ENCODE assay signal across 9 cellular contexts in genomic region chr19:42313096-42313839, GRCh38. TPM values are rescaled to one million over a fixed set of nuclear protein-coding genes. Genes with fewer than 3 reads are reported as not detected.
DNase-seq lines count a peak whose midpoint lies in the region; ATAC-seq and TF ChIP-seq lines count a peak whose summit lies in the region.
"Had no signal": no experiment of that assay in that cellular context is flagged by ENCODE, and none has a peak within 500 bp of the region (broad histone marks: within the 10 kb centered on the region; RNA-seq: fewer than 3 reads in every experiment).

Gene TMEM145 (plus strand): TSS chr19:42313309. CDS start chr19:42313377, 68 bp downstream.

- CTCF ChIA-PET in activated CD8-positive, alpha-beta T cell treated with anti-CD3 and anti-CD28 coated beads for 36 hours (lab: Charles Lee): interaction anchor here (0.8 to 1.5 kb wide), 3 partner anchors 8 to 180 kb away, joined by 3 read pairs; no protein-coding TSS in a partner anchor

- TF ChIP-seq CTCF in activated CD8-positive, alpha-beta T cell treated with anti-CD3 and anti-CD28 coated beads for 36 hours (IDR thresholded peaks at IDR 0.05): no peak
- TF ChIP-seq CTCF in mucosa of descending colon (IDR thresholded peaks at IDR 0.05): no peak
- TF ChIP-seq CTCF in upper lobe of left lung (IDR thresholded peaks at IDR 0.05): peak in 1 of 6 experiments; percentile 19

- no peak within 1 kb of the TSS for H3K27ac Mint-ChIP-seq in activated CD8-positive, alpha-beta T cell treated with anti-CD3 and anti-CD28 coated beads for 36 hours

- no peak for TF ChIP-seq EP300 in upper lobe of left lung (IDR thresholded peaks at IDR 0.05)

- H3K9me3 Mint-ChIP-seq in activated CD8-positive, alpha-beta T cell treated with anti-CD3 and anti-CD28 coated beads for 36 hours: no peaks in the 10 kb centered on the region

- DNase-seq in Right ventricle myocardium inferior (ENCODE audit: missing footprints): peak; percentile 55
- DNase-seq in cardiac septum (ENCODE audit: low spot score): no peak
- peak; percentile 39 to 59 for DNase-seq in NCI-H1930 (lab: John Stamatoyannopoulos, UW)
- peak; percentile 69 for DNase-seq in activated CD8-positive, alpha-beta T cell treated with anti-CD3 and anti-CD28 coated beads for 36 hours
- DNase-seq in mucosa of descending colon: peak in 1 of 3 donors; percentile 66
- DNase-seq in upper lobe of left lung: peak in 1 of 2 donors; percentile 90

- H3K4me1 ChIP-seq in mucosa of descending colon (ENCODE audit: low read depth) (peaks cover 10% of the 10 kb centered on the region), upper lobe of left lung (peaks cover 11 to 23% (median 20%) of the 10 kb centered on the region in 4 donors)

- peak within 1 kb of the TSS; percentile 68 for H3K4me3 Mint-ChIP-seq in activated CD8-positive, alpha-beta T cell treated with anti-CD3 and anti-CD28 coated beads for 36 hours

- H3K36me3 ChIP-seq in mucosa of descending colon (ENCODE audit: low read depth): no peaks in the 10 kb centered on the region
- no peaks in the 10 kb centered on the region for H3K36me3 ChIP-seq in upper lobe of left lung
- H3K36me3 ChIP-seq: neutrophil had no signal

- H3K27me3 ChIP-seq in upper lobe of left lung: peaks cover 0 to 25% (median 7%) of the 10 kb centered on the region in 4 donors

- no peaks in the 10 kb centered on the region for H3K9me3 ChIP-seq in mucosa of descending colon
- H3K9me3 ChIP-seq in upper lobe of left lung: no peaks in the 10 kb centered on the region
- H3K9me3 ChIP-seq: neutrophil had no signal

- peaks cover 35% of the 10 kb centered on the region for H3K27me3 Mint-ChIP-seq in activated CD8-positive, alpha-beta T cell treated with anti-CD3 and anti-CD28 coated beads for 36 hours

- TF ChIP-seq POLR2A in upper lobe of left lung (IDR thresholded peaks at IDR 0.05): no peak

- H3K27ac ChIP-seq in upper lobe of left lung: no peak within 1 kb of the TSS
- H3K27ac ChIP-seq: neutrophil had no signal

- ATAC-seq in Right ventricle myocardium inferior (peak; percentile 77), esophagus mucosa (peak; percentile 40), mucosa of descending colon (peak; percentile 83), upper lobe of left lung (ENCODE audit: low FRiP score in 2 of 2) (peak; percentile 52 to 60), GM19455 (IDR thresholded peaks at IDR 0.05; ENCODE audit: unreplicated experiment) (no peak)
- ATAC-seq in activated CD8-positive, alpha-beta T cell treated with anti-CD3 and anti-CD28 coated beads for 36 hours: peak; percentile 79

- POLR2A ChIA-PET in activated CD8-positive, alpha-beta T cell treated with anti-CD3 and anti-CD28 coated beads for 36 hours (lab: Charles Lee): interaction anchor here (1.6 kb wide), 1 partner anchor 11 kb away, joined by 5 read pairs; the partner anchor contains the start of genes PAFAH1B3 and PRR19

- H3K4me1 Mint-ChIP-seq in activated CD8-positive, alpha-beta T cell treated with anti-CD3 and anti-CD28 coated beads for 36 hours (ENCODE audit: low read depth): peaks cover 21% of the 10 kb centered on the region

- H3K36me3 Mint-ChIP-seq in activated CD8-positive, alpha-beta T cell treated with anti-CD3 and anti-CD28 coated beads for 36 hours (ENCODE audit: low read depth): no peaks in the 10 kb centered on the region

- intact Hi-C loops in Right ventricle myocardium inferior (cut with DNase I): no loop called here
- intact Hi-C loops in cardiac septum (cut with DNase I): no loop called here
- intact Hi-C loops in activated CD8-positive, alpha-beta T cell treated with anti-CD3 and anti-CD28 coated beads for 36 hours (cut with micrococcal nuclease): no loop called here
- intact Hi-C loops in mucosa of descending colon (cut with DNase I, micrococcal nuclease): no loop called here

- H3K4me3 ChIP-seq in mucosa of descending colon (no peak within 1 kb of the TSS), upper lobe of left lung (peak within 1 kb of the TSS in 3 of 4 donors; percentile 38 to 51 (median 44))

- WGBS in upper lobe of left lung, 2 donors: 2% methylated on average over 20 to 30 of the region's 67 CpGs

RNA-seq across cellular contexts. Expression of gene TMEM145, which starts in this region (rescaled TPM):
- total RNA-seq in Right ventricle myocardium inferior (0.16 TPM), cardiac septum (0.24 TPM), esophagus mucosa (0.20 TPM), mucosa of descending colon (under 1 TPM in 2 of 3 donors, not detected in 1; 0.17 to 0.63 TPM), upper lobe of left lung (under 1 TPM in 3 of 6 donors, not detected in 3; 0.34 to 0.79 (median 0.49) TPM)
- 1 to 10 TPM; 3.0 to 3.2 TPM for total RNA-seq in activated CD8-positive, alpha-beta T cell treated with anti-CD3 and anti-CD28 coated beads for 36 hours

Comparison
In these comparisons a context has a peak if more than half of its experiments do, and no peak if none do; other contexts are left out.
1. Peak in DNase-seq and ATAC-seq in Right ventricle myocardium inferior; RNA of the gene not detected or under 1 TPM.
2. Peak in ATAC-seq in esophagus mucosa; RNA of the gene not detected or under 1 TPM.
3. Peak in ATAC-seq in mucosa of descending colon; RNA of the gene not detected or under 1 TPM.
4. Peak in ATAC-seq and H3K4me3 ChIP-seq in upper lobe of left lung; RNA of the gene not detected or under 1 TPM.